In genomic region chr2:97774425-97774824, GRCh38 we compare ENCODE assay signal across 13 cellular contexts.
A peak's percentile ranks its signal among the peaks of the same experiment; 100 is the strongest.
DNase-seq lines count a peak whose midpoint lies in the region; ATAC-seq and TF ChIP-seq lines count a peak whose summit lies in the region.
"Had no signal": no experiment of that assay in that cellular context is flagged by ENCODE, and none has a peak within 500 bp of the region (broad histone marks: within the 10 kb centered on the region; RNA-seq: fewer than 3 reads in every experiment).

No MANE protein-coding gene starts in this region.

- peak; percentile 3 to 50 for DNase-seq in cardiac muscle cell (ENCODE audit: low read depth in 1 of 2, low spot score in 1 of 2)
- no peak for DNase-seq in cardiac septum (ENCODE audit: low spot score)
- DNase-seq in Panc1 (ENCODE audit: low read depth, low spot score) = no peak
- DNase-seq in fibroblast of the aortic adventitia (ENCODE audit: low read depth) = no peak
- DNase-seq in T-cell = no peak
- no peak for DNase-seq in activated T-cell treated with anti-CD3 and anti-CD28 coated beads, Interleukin-2, amount 50 U/mL, for 72 hours
- DNase-seq: activated naive CD8-positive, alpha-beta T cell treated with anti-CD3 and anti-CD28 coated beads, Interleukin-2, amount 50 U/mL, for 24 hours; DMS79 treated with DMSO at 0.1 percent for 48 hours; T1000; transverse colon had no signal

- peak; percentile 91 for ATAC-seq in Panc1
- no peak for ATAC-seq in T-cell (replicated peaks in 1 of 4)
- ATAC-seq in activated T-cell treated with anti-CD3 and anti-CD28 coated beads, Interleukin-2, amount 50 U/mL, for 72 hours (replicated peaks in 1 of 2) = no peak
- ATAC-seq in GM18870 (IDR thresholded peaks at IDR 0.05; ENCODE audit: unreplicated experiment) = no peak
- ATAC-seq in GM19395 (IDR thresholded peaks at IDR 0.05; ENCODE audit: unreplicated experiment) = no peak
- ATAC-seq: activated naive CD8-positive, alpha-beta T cell treated with anti-CD3 and anti-CD28 coated beads, Interleukin-2, amount 50 U/mL, for 24 hours had no signal

- H3K36me3 ChIP-seq in cardiac muscle cell (peaks cover 14% of the 10 kb centered on the region), Panc1 (ENCODE audit: control insufficient read depth, insufficient read depth, low read length) (no peaks in the 10 kb centered on the region)

- no peaks in the 10 kb centered on the region for H3K9me3 Mint-ChIP-seq in T-cell
- H3K9me3 Mint-ChIP-seq in activated T-cell treated with anti-CD3 and anti-CD28 coated beads, Interleukin-2, amount 50 U/mL, for 72 hours = no peaks in the 10 kb centered on the region
- H3K9me3 Mint-ChIP-seq: activated naive CD8-positive, alpha-beta T cell treated with anti-CD3 and anti-CD28 coated beads, Interleukin-2, amount 50 U/mL, for 24 hours; IgD-negative memory B cell had no signal

- H3K4me1 ChIP-seq in cardiac muscle cell (ENCODE audit: low read depth) = peaks cover 8% of the 10 kb centered on the region
- no peaks in the 10 kb centered on the region for H3K4me1 ChIP-seq in Panc1 (ENCODE audit: control insufficient read depth, insufficient read depth, low read length)
- H3K4me1 ChIP-seq: transverse colon had no signal

- TF ChIP-seq CTCF in cardiac muscle cell (IDR thresholded peaks at IDR 0.05; ENCODE audit: low read depth, low read length) = peak; percentile 31
- TF ChIP-seq CTCF in Panc1 (IDR thresholded peaks at IDR 0.05) = peak; percentile 81
- TF ChIP-seq CTCF in fibroblast of the aortic adventitia (IDR thresholded peaks at IDR 0.05; ENCODE audit: insufficient read depth, low read length) = peak; percentile 19

- H3K4me3 ChIP-seq in cardiac muscle cell (no peak overlapping the region), Panc1 (ENCODE audit: low read depth in 2 of 2, low read length in 2 of 2) (no peak overlapping the region), fibroblast of the aortic adventitia (ENCODE audit: low read depth, low read length) (no peak overlapping the region)
- H3K4me3 ChIP-seq: transverse colon had no signal

- no peaks in the 10 kb centered on the region for H3K27me3 ChIP-seq in cardiac muscle cell
- H3K27me3 ChIP-seq in Panc1 (ENCODE audit: control insufficient read depth, insufficient read depth, low read length) = no peaks in the 10 kb centered on the region
- H3K27me3 ChIP-seq: transverse colon had no signal

- H3K4me1 Mint-ChIP-seq in T-cell = peaks cover 0 to 8% (median 3%) of the 10 kb centered on the region in 3 donors
- H3K4me1 Mint-ChIP-seq in activated T-cell treated with anti-CD3 and anti-CD28 coated beads, Interleukin-2, amount 50 U/mL, for 72 hours (ENCODE audit: low read depth) = no peaks in the 10 kb centered on the region
- H3K4me1 Mint-ChIP-seq: activated naive CD8-positive, alpha-beta T cell treated with anti-CD3 and anti-CD28 coated beads, Interleukin-2, amount 50 U/mL, for 24 hours had no signal

- BruUV-seq in Panc1 (replicated peaks; lab: Mats Ljungman, UMichigan) = no TSS peak

- intact Hi-C loops in cardiac septum (cut with DNase I) = no loop called here
- intact Hi-C loops in Panc1 (cut with micrococcal nuclease; ENCODE audit: unreplicated experiment) = no loop called here

- in situ Hi-C loops in Panc1 (cut with HindIII; ENCODE audit: low pct_unique_long_range_greater_than_20kb, low sequenced_read_pairs) = no loop called here

- no peaks in the 10 kb centered on the region for H3K27me3 Mint-ChIP-seq in T-cell
- H3K27me3 Mint-ChIP-seq in activated T-cell treated with anti-CD3 and anti-CD28 coated beads, Interleukin-2, amount 50 U/mL, for 72 hours (ENCODE audit: low read depth) = no peaks in the 10 kb centered on the region
- H3K27me3 Mint-ChIP-seq: activated naive CD8-positive, alpha-beta T cell treated with anti-CD3 and anti-CD28 coated beads, Interleukin-2, amount 50 U/mL, for 24 hours; IgD-negative memory B cell had no signal

- no peak overlapping the region for H3K27ac Mint-ChIP-seq in T-cell
- no peak overlapping the region for H3K27ac Mint-ChIP-seq in activated T-cell treated with anti-CD3 and anti-CD28 coated beads, Interleukin-2, amount 50 U/mL, for 72 hours
- H3K27ac Mint-ChIP-seq: activated naive CD8-positive, alpha-beta T cell treated with anti-CD3 and anti-CD28 coated beads, Interleukin-2, amount 50 U/mL, for 24 hours had no signal

- H3K4me3 Mint-ChIP-seq in T-cell = no peak overlapping the region
- H3K4me3 Mint-ChIP-seq in activated T-cell treated with anti-CD3 and anti-CD28 coated beads, Interleukin-2, amount 50 U/mL, for 72 hours = no peak overlapping the region
- H3K4me3 Mint-ChIP-seq: activated naive CD8-positive, alpha-beta T cell treated with anti-CD3 and anti-CD28 coated beads, Interleukin-2, amount 50 U/mL, for 24 hours had no signal

- POLR2A ChIA-PET in Panc1 (lab: Charles Lee) = no interaction called here
- POLR2A ChIA-PET in T-cell (lab: Charles Lee) = no interaction called here

- peaks cover 70% of the 10 kb centered on the region for H3K36me3 Mint-ChIP-seq in T-cell
- peaks cover 0 to 3% of the 10 kb centered on the region in 2 donors for H3K36me3 Mint-ChIP-seq in activated T-cell treated with anti-CD3 and anti-CD28 coated beads, Interleukin-2, amount 50 U/mL, for 72 hours (ENCODE audit: insufficient read depth in 2 of 2)

- CTCF ChIA-PET in Panc1 (lab: Charles Lee) = interaction anchor here (0.5 kb wide), 1 partner anchor 719 kb away, joined by 4 read pairs; no protein-coding TSS in a partner anchor
- CTCF ChIA-PET in T-cell (lab: Charles Lee) = interaction anchor here (0.6 to 1.6 kb wide), 2 partner anchors 28 to 62 kb away, joined by 3 read pairs; no protein-coding TSS in a partner anchor

- H3K27ac ChIP-seq in cardiac muscle cell = no peak overlapping the region
- H3K27ac ChIP-seq in Panc1 (ENCODE audit: low read length) = no peak overlapping the region
- H3K27ac ChIP-seq: transverse colon had no signal

- no peaks in the 10 kb centered on the region for H3K9me3 ChIP-seq in cardiac muscle cell (ENCODE audit: low read depth)
- H3K9me3 ChIP-seq in Panc1 (ENCODE audit: control insufficient read depth, insufficient read depth, low read depth, low read length) = no peaks in the 10 kb centered on the region
- H3K9me3 ChIP-seq: transverse colon had no signal

Comparison
In these comparisons a context has a peak if more than half of its experiments do, and no peak if none do; other contexts are left out.
1. DNase-seq: peak in cardiac muscle cell (2 of 2); none in cardiac septum (single experiment), Panc1 (single experiment), fibroblast of the aortic adventitia (single experiment), T-cell (0 of 34) and activated T-cell treated with anti-CD3 and anti-CD28 coated beads, Interleukin-2, amount 50 U/mL, for 72 hours (0 of 2).
2. CTCF ChIP-seq: peak in every context shown above with its lines; median percentile 81 in Panc1; 31 in cardiac muscle cell; 19 in fibroblast of the aortic adventitia.